Comparison of ENCODE assay signal across 25 cellular contexts in the genomic region with DNA sequence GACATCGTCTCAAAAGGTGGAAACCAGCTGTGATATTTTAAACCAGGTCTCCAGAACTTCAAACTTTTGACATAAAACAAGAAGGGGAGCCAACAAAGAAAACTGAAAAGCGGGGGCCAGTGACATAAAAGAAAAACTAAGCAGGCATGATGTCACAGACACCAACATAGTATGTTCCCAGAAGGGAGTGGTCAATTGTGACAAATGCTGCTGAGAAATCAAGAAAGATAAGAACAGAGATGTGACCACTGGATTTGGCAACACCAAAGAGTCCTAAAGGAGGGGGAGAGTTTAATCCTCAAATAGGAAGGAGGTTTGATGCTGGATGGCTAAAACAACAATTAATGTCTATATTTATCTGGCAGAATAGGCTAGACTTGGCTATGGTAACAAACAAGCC.
"Had no signal": no experiment of that assay in that cellular context is flagged by ENCODE, and none has a peak within 500 bp of the region (broad histone marks: within the 10 kb centered on the region; RNA-seq: fewer than 3 reads in every experiment).

No MANE protein-coding gene starts in this region.

- H3K9me3 Mint-ChIP-seq: activated naive CD4-positive, alpha-beta T cell treated with anti-CD3 and anti-CD28 coated beads, Interleukin-2, amount 10 ng/mL, durations not matched to agents 7 days and 5 days; activated naive CD8-positive, alpha-beta T cell treated with anti-CD3 and anti-CD28 coated beads, Interleukin-2, amount 10 ng/mL, durations not matched to agents 7 days and 5 days; activated T-helper 1 cell treated with anti-CD3 and anti-CD28 coated beads, Interleukin-12 subunit alpha, Interleukin-12 subunit beta, Interleukin-2, Interleukin-4 antibody, amounts not matched to agents 30 ng/mL and 10 ng/mL and 1 ng/mL, durations not matched to agents 14 hours and 24 hours and 36 hours; effector memory CD8-positive, alpha-beta T cell; mesothelial cell of epicardium; stimulated activated naive B cell treated with anti-CD40 and anti-IgM and Interleukin-4, amounts not matched to agents 10 μg/mL and 1 μg/mL and 100 μg/mL, for 72 hours had no signal

- H3K27me3 ChIP-seq: ascending aorta, brain microvascular endothelial cell, right atrium auricular region, stomach, thyroid gland, upper lobe of left lung had no signal

- H3K9me3 ChIP-seq: ascending aorta, heart right ventricle, right atrium auricular region, stomach, thyroid gland had no signal

- H3K27ac Mint-ChIP-seq: activated CD4-positive, alpha-beta T cell treated with anti-CD3 and anti-CD28 coated beads for 36 hours; activated naive CD4-positive, alpha-beta T cell treated with anti-CD3 and anti-CD28 coated beads, Interleukin-2, amount 10 ng/mL, durations not matched to agents 7 days and 5 days; activated naive CD8-positive, alpha-beta T cell treated with anti-CD3 and anti-CD28 coated beads, Interleukin-2, amount 10 ng/mL, durations not matched to agents 7 days and 5 days; activated T-helper 1 cell treated with anti-CD3 and anti-CD28 coated beads, Interleukin-12 subunit alpha, Interleukin-12 subunit beta, Interleukin-2, Interleukin-4 antibody, amounts not matched to agents 30 ng/mL and 10 ng/mL and 1 ng/mL, durations not matched to agents 14 hours and 24 hours and 36 hours; effector memory CD8-positive, alpha-beta T cell; mesothelial cell of epicardium; stimulated activated naive B cell treated with anti-CD40 and anti-IgM and Interleukin-4, amounts not matched to agents 10 μg/mL and 1 μg/mL and 100 μg/mL, for 72 hours had no signal

- H3K27ac ChIP-seq: ascending aorta, brain microvascular endothelial cell, coronary artery, heart right ventricle, right atrium auricular region, stomach, thyroid gland, upper lobe of left lung had no signal

- H3K36me3 Mint-ChIP-seq: mesothelial cell of epicardium had no signal

- DNase-seq: activated CD4-positive, alpha-beta T cell treated with anti-CD3 and anti-CD28 coated beads for 36 hours; activated CD4-positive, CD25-positive, alpha-beta regulatory T cell; activated CD8-positive, alpha-beta memory T cell treated with anti-CD3 and anti-CD28 coated beads, Interleukin-2, amount 50 U/mL, for 4 hours; activated gamma-delta T cell; activated naive CD4-positive, alpha-beta T cell treated with anti-CD3 and anti-CD28 coated beads, Interleukin-2, amount 10 ng/mL, durations not matched to agents 7 days and 5 days; activated naive CD8-positive, alpha-beta T cell treated with anti-CD3 and anti-CD28 coated beads, Interleukin-2, amount 10 ng/mL, durations not matched to agents 7 days and 5 days; activated T-cell treated with anti-CD3 and anti-CD28 coated beads, Interleukin-2, amount 50 U/mL, for 1 hour; brain microvascular endothelial cell; effector memory CD8-positive, alpha-beta T cell; foreskin melanocyte; heart right ventricle; naive B cell; stimulated activated CD4-positive, alpha-beta T cell treated with anti-CD3 and anti-CD28 coated beads, Interleukin-15, amount 100 ng/mL, for 24 hours; stimulated activated CD4-positive, alpha-beta T cell treated with anti-CD3 and anti-CD28 coated beads, Interleukin-2, amount 100 ng/mL, for 24 hours; stimulated activated naive B cell treated with anti-CD40 and anti-IgM and Interleukin-4, amounts not matched to agents 10 μg/mL and 1 μg/mL and 100 μg/mL, for 72 hours; stomach; T-helper 17 cell; T1000; thyroid gland; upper lobe of left lung had no signal

- ATAC-seq: activated CD4-positive, alpha-beta T cell treated with anti-CD3 and anti-CD28 coated beads for 36 hours; effector memory CD8-positive, alpha-beta T cell; heart right ventricle; stimulated activated naive B cell treated with anti-CD40 and anti-IgM and Interleukin-4, amounts not matched to agents 10 μg/mL and 1 μg/mL and 100 μg/mL, for 72 hours; T-helper 17 cell had no signal

- H3K36me3 ChIP-seq: ascending aorta, brain microvascular endothelial cell, heart right ventricle, right atrium auricular region, stomach, thyroid gland, upper lobe of left lung had no signal

- H3K4me3 ChIP-seq: ascending aorta, coronary artery, heart right ventricle, right atrium auricular region, stomach, thyroid gland, upper lobe of left lung had no signal

- H3K4me3 Mint-ChIP-seq: activated CD4-positive, alpha-beta T cell treated with anti-CD3 and anti-CD28 coated beads for 36 hours; activated naive CD4-positive, alpha-beta T cell treated with anti-CD3 and anti-CD28 coated beads, Interleukin-2, amount 10 ng/mL, durations not matched to agents 7 days and 5 days; activated naive CD8-positive, alpha-beta T cell treated with anti-CD3 and anti-CD28 coated beads, Interleukin-2, amount 10 ng/mL, durations not matched to agents 7 days and 5 days; activated T-helper 1 cell treated with anti-CD3 and anti-CD28 coated beads, Interleukin-12 subunit alpha, Interleukin-12 subunit beta, Interleukin-2, Interleukin-4 antibody, amounts not matched to agents 30 ng/mL and 10 ng/mL and 1 ng/mL, durations not matched to agents 14 hours and 24 hours and 36 hours; effector memory CD8-positive, alpha-beta T cell; mesothelial cell of epicardium; stimulated activated naive B cell treated with anti-CD40 and anti-IgM and Interleukin-4, amounts not matched to agents 10 μg/mL and 1 μg/mL and 100 μg/mL, for 72 hours; T-helper 17 cell had no signal
